In genomic region chr4:150695162-150695561, GRCh38 we compare ENCODE assay signal across 21 cellular contexts.
"Had no signal": no experiment of that assay in that cellular context is flagged by ENCODE, and none has a peak within 500 bp of the region (broad histone marks: within the 10 kb centered on the region; RNA-seq: fewer than 3 reads in every experiment).

No MANE protein-coding gene starts in this region.

- FAIRE-seq: HTR-8/SVneo, RCC 7860 had no signal

- H3K4me1 ChIP-seq: SJSA1 had no signal

- H3K36me3 ChIP-seq: MG63, SJSA1 had no signal

- H3K9me3 ChIP-seq: MG63, SJSA1 had no signal

- DNase-seq: Karpas-422, KG1, MG63, NCI-H1092, NCI-H1105 treated with DMSO at 0.1 percent for 48 hours, NCI-H1417 treated with DMSO at 0.1 percent for 48 hours, NCI-H1694 treated with DMSO at 0.1 percent for 48 hours, NCI-H1930, NCI-H2081, NCI-H2107, NCI-H524, NCI-H526 treated with DMSO at 0.1 percent for 48 hours, NCI-H774, Right ventricle myocardium superior, RPMI8226, SIG-M5 had no signal

- H3K4me3 ChIP-seq: MG63, SJSA1, SK-N-MC had no signal

- H3K27ac ChIP-seq: HL-60, SJSA1, SK-N-MC had no signal

- H3K27me3 ChIP-seq: MG63, SJSA1 had no signal
